Comparison of ENCODE assay signal across 18 cellular contexts in genomic region chr22:48893288-48894063, GRCh38.
DNase-seq lines count a peak whose midpoint lies in the region; ATAC-seq, FAIRE-seq and TF ChIP-seq lines count a peak whose summit lies in the region.
"Had no signal": no experiment of that assay in that cellular context is flagged by ENCODE, and none has a peak within 500 bp of the region (broad histone marks: within the 10 kb centered on the region; RNA-seq: fewer than 3 reads in every experiment).

No MANE protein-coding gene starts in this region.

- H3K27me3 ChIP-seq in H1 (replicated peaks in 1 of 4; ENCODE audit: control insufficient read depth in 3 of 4, extremely low read depth in 1 of 4, insufficient read depth in 3 of 4, low read length in 3 of 4), result peaks cover 0 to 4% (median 2%) of the 10 kb centered on the region in 4 experiments; a peak in 3 of 7 replicates

- H4K91ac ChIP-seq in H1 (replicated peaks; ENCODE audit: insufficient read length, low read length), result no peak overlapping the region

- ATAC-seq in stimulated activated effector memory CD8-positive, alpha-beta T cell treated with anti-CD3 and anti-CD28 coated beads, Interleukin-12 subunit alpha, Interleukin-12 subunit beta, amount 100 ng/mL, for 72 hours, result no peak
- ATAC-seq in HG03135 (IDR thresholded peaks at IDR 0.05; ENCODE audit: unreplicated experiment), result no peak
- ATAC-seq: GM12878 had no signal

- peaks cover 11% of the 10 kb centered on the region for H3K27me3 Mint-ChIP-seq in activated naive CD4-positive, alpha-beta T cell treated with anti-CD3 and anti-CD28 coated beads, Interleukin-2, amount 50 U/mL, for 24 hours
- peaks cover 4% of the 10 kb centered on the region for H3K27me3 Mint-ChIP-seq in activated naive CD4-positive, alpha-beta T cell treated with anti-CD3 and anti-CD28 coated beads, Interleukin-2, amount 10 ng/mL, durations not matched to agents 7 days and 5 days

- H3K27ac ChIP-seq in H1 (ENCODE audit: low read depth, low read length), result no peak overlapping the region
- H3K27ac ChIP-seq: SK-N-MC had no signal

- H2BK20ac ChIP-seq in H1 (ENCODE audit: low read length), result no peak overlapping the region

- H3K36me3 ChIP-seq in H1 (ENCODE audit: control insufficient read depth in 2 of 4, insufficient read depth in 4 of 4, low read length in 3 of 4), result no peaks in the 10 kb centered on the region

- H3K23me2 ChIP-seq in H1 (ENCODE audit: low read depth, low read length), result no peaks in the 10 kb centered on the region

- H3K4me1 ChIP-seq in H1 (replicated peaks in 1 of 4; ENCODE audit: control insufficient read depth in 3 of 4, insufficient read depth in 4 of 4, low read length in 3 of 4), result no peaks in the 10 kb centered on the region

- H2BK12ac ChIP-seq in H1 (ENCODE audit: low read depth, low read length), result no peak overlapping the region

- WGBS in H1 (ENCODE audit: extremely low coverage in 1 of 2, insufficient coverage in 1 of 2, insufficient read length in 1 of 2, insufficient replicate concordance in 2 of 2, low coverage in 1 of 2, low lambda C conversion rate in 2 of 2, missing lambda C conversion rate in 1 of 2), 2 experiments, result 89% methylated on average over 16 of the region's 16 CpGs; no CpG with 5 or more reads in 1 of the 2 experiments

- H3K79me2 ChIP-seq in H1 (ENCODE audit: control insufficient read depth in 1 of 2, insufficient read depth in 2 of 2, low read length in 2 of 2), result no peaks in the 10 kb centered on the region

- no peak overlapping the region for H2BK120ac ChIP-seq in H1 (replicated peaks; ENCODE audit: low read depth, low read length)

- no peak overlapping the region for H3K4me2 ChIP-seq in H1 (ENCODE audit: insufficient read depth in 1 of 2, low read depth in 2 of 2, low read length in 2 of 2)

- H2BK5ac ChIP-seq in H1 (ENCODE audit: low read depth, low read length), result no peak overlapping the region

- no peak for TF ChIP-seq CTCF in NB4 (IDR thresholded peaks at IDR 0.05; ENCODE audit: low read depth, low read length)
- TF ChIP-seq CTCF in H1 (IDR thresholded peaks at IDR 0.05; ENCODE audit: control extremely low read depth in 1 of 3, insufficient read depth in 1 of 3, low read depth in 1 of 3, low read length in 3 of 3), result peak in 2 of 3 experiments; percentile 9 to 17; a peak in 2 of 4 replicates

- no peak overlapping the region for H4K5ac ChIP-seq in H1 (ENCODE audit: insufficient read length, low read depth, low read length)

- H4K20me1 ChIP-seq in H1 (replicated peaks in 1 of 2; ENCODE audit: control insufficient read depth in 1 of 2, insufficient read depth in 2 of 2, low read length in 2 of 2), result no peaks in the 10 kb centered on the region

- no peak overlapping the region for H2AFZ ChIP-seq in H1 (ENCODE audit: low read length)

- CTCF ChIA-PET in activated naive CD4-positive, alpha-beta T cell treated with anti-CD3 and anti-CD28 coated beads, Interleukin-2, amount 10 ng/mL, durations not matched to agents 7 days and 5 days (lab: Charles Lee), result no interaction called here
- CTCF ChIA-PET in H1 (lab: Charles Lee; ENCODE audit: partially characterized antibody), result interaction anchor here (1.0 to 2.0 kb wide), 10 partner anchors 13 to 146 kb away, joined by 3 to 8 read pairs (median 4); no protein-coding TSS in a partner anchor

- H3K36me3 Mint-ChIP-seq in activated naive CD4-positive, alpha-beta T cell treated with anti-CD3 and anti-CD28 coated beads, Interleukin-2, amount 50 U/mL, for 24 hours, result no peaks in the 10 kb centered on the region
- no peaks in the 10 kb centered on the region for H3K36me3 Mint-ChIP-seq in activated naive CD4-positive, alpha-beta T cell treated with anti-CD3 and anti-CD28 coated beads, Interleukin-2, amount 10 ng/mL, durations not matched to agents 7 days and 5 days
- no peaks in the 10 kb centered on the region for H3K36me3 Mint-ChIP-seq in stimulated activated effector memory CD8-positive, alpha-beta T cell treated with anti-CD3 and anti-CD28 coated beads, Interleukin-12 subunit alpha, Interleukin-12 subunit beta, amount 100 ng/mL, for 72 hours

- TF ChIP-seq POLR2A in NB4 (IDR thresholded peaks at IDR 0.05; ENCODE audit: extremely low read depth, insufficient read length) (no peak), H1 (IDR thresholded peaks at IDR 0.05; ENCODE audit: control extremely low read depth in 1 of 2, low read depth in 2 of 2, low read length in 2 of 2) (no peak)

- peak overlapping the region; percentile 17 for H3K27ac Mint-ChIP-seq in activated naive CD4-positive, alpha-beta T cell treated with anti-CD3 and anti-CD28 coated beads, Interleukin-2, amount 50 U/mL, for 24 hours
- no peak overlapping the region for H3K27ac Mint-ChIP-seq in activated naive CD4-positive, alpha-beta T cell treated with anti-CD3 and anti-CD28 coated beads, Interleukin-2, amount 10 ng/mL, durations not matched to agents 7 days and 5 days
- H3K27ac Mint-ChIP-seq in stimulated activated effector memory CD8-positive, alpha-beta T cell treated with anti-CD3 and anti-CD28 coated beads, Interleukin-12 subunit alpha, Interleukin-12 subunit beta, amount 100 ng/mL, for 72 hours, result no peak overlapping the region

- POLR2A ChIA-PET in H1 (lab: Charles Lee; ENCODE audit: partially characterized antibody), result no interaction called here

- TF ChIP-seq RAD21 in H1 (IDR thresholded peaks at IDR 0.05 in 1 of 2, conservative IDR thresholded peaks at IDR 0.05 in 1 of 2; ENCODE audit: low read depth in 2 of 2, low read length in 2 of 2), result peak in 1 of 2 experiments; percentile 19; a peak in 1 of 4 replicates

- peaks cover 0 to 3% of the 10 kb centered on the region in 2 experiments; a peak in 1 of 4 replicates for H3K9me3 ChIP-seq in H1 (ENCODE audit: insufficient read depth in 2 of 2, low read depth in 1 of 2, low read length in 1 of 2)

- no peak for DNase-seq in activated naive CD4-positive, alpha-beta T cell treated with anti-CD3 and anti-CD28 coated beads, Interleukin-2, amount 10 ng/mL, durations not matched to agents 7 days and 5 days
- DNase-seq in NB4 (ENCODE audit: low read depth) (peak; percentile 7), H1 (ENCODE audit: low read depth in 1 of 2, low spot score in 2 of 2) (no peak), NCI-H1417 treated with DMSO at 0.1 percent for 48 hours (lab: John Stamatoyannopoulos, UW) (no peak)
- DNase-seq in stimulated activated CD8-positive, alpha-beta memory T cell treated with anti-CD3 and anti-CD28 coated beads, Interleukin-4, amount 100 ng/mL, for 48 hours, result peak; percentile 10
- no peak for DNase-seq in stimulated activated effector memory CD8-positive, alpha-beta T cell treated with anti-CD3 and anti-CD28 coated beads, Interleukin-12 subunit alpha, Interleukin-12 subunit beta, amount 100 ng/mL, for 72 hours (ENCODE audit: low spot score in 2 of 2)
- DNase-seq: DMS 273 treated with DMSO at 0.1 percent for 48 hours, GDM1, NCI-H1436 treated with DMSO at 0.1 percent for 48 hours, NCI-H2081, NCI-H510A treated with DMSO at 0.1 percent for 48 hours, NCI-H82 had no signal

- no peak for TF ChIP-seq EP300 in H1 (IDR thresholded peaks at IDR 0.05; ENCODE audit: borderline replicate concordance in 1 of 2, low read depth in 2 of 2, low read length in 2 of 2)

- H3K4ac ChIP-seq in H1 (replicated peaks; ENCODE audit: insufficient read length, low read depth, low read length), result no peak overlapping the region

- no peak for FAIRE-seq in H1 (lab: Jason Lieb, UNC)
- FAIRE-seq: GM12878, GM18507, H54 had no signal

- peak overlapping the region; percentile 72; the same call in 1 of the 2 replicates for H2BK15ac ChIP-seq in H1 (ENCODE audit: low read length)

- H3K79me1 ChIP-seq in H1 (ENCODE audit: low read depth, low read length), result no peaks in the 10 kb centered on the region

- no peak overlapping the region for H3K23ac ChIP-seq in H1 (ENCODE audit: insufficient read length)

- H3K9ac ChIP-seq in H1 (replicated peaks in 1 of 4; ENCODE audit: extremely low read depth in 1 of 4, low read depth in 3 of 4, low read length in 3 of 4), result no peak overlapping the region

- no peaks in the 10 kb centered on the region for H3K4me1 Mint-ChIP-seq in activated naive CD4-positive, alpha-beta T cell treated with anti-CD3 and anti-CD28 coated beads, Interleukin-2, amount 50 U/mL, for 24 hours
- no peaks in the 10 kb centered on the region for H3K4me1 Mint-ChIP-seq in activated naive CD4-positive, alpha-beta T cell treated with anti-CD3 and anti-CD28 coated beads, Interleukin-2, amount 10 ng/mL, durations not matched to agents 7 days and 5 days
- no peaks in the 10 kb centered on the region for H3K4me1 Mint-ChIP-seq in stimulated activated effector memory CD8-positive, alpha-beta T cell treated with anti-CD3 and anti-CD28 coated beads, Interleukin-12 subunit alpha, Interleukin-12 subunit beta, amount 100 ng/mL, for 72 hours

- H3K4me3 ChIP-seq in NB4 (ENCODE audit: low read depth, low read length) (no peak overlapping the region), H1 (ENCODE audit: extremely low read depth in 1 of 4, insufficient read depth in 2 of 4, low read depth in 3 of 4, low read length in 4 of 4) (no peak overlapping the region)
- H3K4me3 ChIP-seq: GM12878, SK-N-MC had no signal

- peak overlapping the region; percentile 43; the same call in 1 of the 2 replicates for H3K18ac ChIP-seq in H1 (ENCODE audit: extremely low read depth, low read length)

- H3K4me3 Mint-ChIP-seq in activated naive CD4-positive, alpha-beta T cell treated with anti-CD3 and anti-CD28 coated beads, Interleukin-2, amount 50 U/mL, for 24 hours, result no peak overlapping the region
- no peak overlapping the region for H3K4me3 Mint-ChIP-seq in activated naive CD4-positive, alpha-beta T cell treated with anti-CD3 and anti-CD28 coated beads, Interleukin-2, amount 10 ng/mL, durations not matched to agents 7 days and 5 days
- H3K4me3 Mint-ChIP-seq in stimulated activated effector memory CD8-positive, alpha-beta T cell treated with anti-CD3 and anti-CD28 coated beads, Interleukin-12 subunit alpha, Interleukin-12 subunit beta, amount 100 ng/mL, for 72 hours, result no peak overlapping the region

- no peaks in the 10 kb centered on the region for H3K9me3 Mint-ChIP-seq in activated naive CD4-positive, alpha-beta T cell treated with anti-CD3 and anti-CD28 coated beads, Interleukin-2, amount 50 U/mL, for 24 hours
- H3K9me3 Mint-ChIP-seq in activated naive CD4-positive, alpha-beta T cell treated with anti-CD3 and anti-CD28 coated beads, Interleukin-2, amount 10 ng/mL, durations not matched to agents 7 days and 5 days, result no peaks in the 10 kb centered on the region
- H3K9me3 Mint-ChIP-seq in stimulated activated effector memory CD8-positive, alpha-beta T cell treated with anti-CD3 and anti-CD28 coated beads, Interleukin-12 subunit alpha, Interleukin-12 subunit beta, amount 100 ng/mL, for 72 hours, result no peaks in the 10 kb centered on the region

- no peak overlapping the region for H2AK5ac ChIP-seq in H1 (ENCODE audit: low read depth, low read length)

- H3K56ac ChIP-seq in H1 (replicated peaks; ENCODE audit: insufficient read length, low read depth, low read length), result no peak overlapping the region

- H3K14ac ChIP-seq in H1 (ENCODE audit: insufficient read length), result no peak overlapping the region

- no peak overlapping the region for H4K8ac ChIP-seq in H1 (ENCODE audit: extremely low read depth, insufficient read depth, low read length)

TF ChIP-seq in H1, 55 proteins besides CTCF, POLR2A, EP300 and RAD21 (continues in another document):
- TF ChIP-seq CBX5 (IDR thresholded peaks at IDR 0.05; ENCODE audit: low read depth, low read length) (no peak), SIRT6 (IDR thresholded peaks at IDR 0.05; ENCODE audit: low read length) (no peak), YY1 (IDR thresholded peaks at IDR 0.05; ENCODE audit: low read depth, low read length) (no peak)

Comparison
In these comparisons a context has a peak if more than half of its experiments do, and no peak if none do; other contexts are left out.
1. DNase-seq: peak in NB4 (single experiment) and stimulated activated CD8-positive, alpha-beta memory T cell treated with anti-CD3 and anti-CD28 coated beads, Interleukin-4, amount 100 ng/mL, for 48 hours (single experiment); none in activated naive CD4-positive, alpha-beta T cell treated with anti-CD3 and anti-CD28 coated beads, Interleukin-2, amount 10 ng/mL, durations not matched to agents 7 days and 5 days (single experiment), H1 (0 of 2), stimulated activated effector memory CD8-positive, alpha-beta T cell treated with anti-CD3 and anti-CD28 coated beads, Interleukin-12 subunit alpha, Interleukin-12 subunit beta, amount 100 ng/mL, for 72 hours (0 of 2) and NCI-H1417 treated with DMSO at 0.1 percent for 48 hours (single experiment).